In the genomic region with DNA sequence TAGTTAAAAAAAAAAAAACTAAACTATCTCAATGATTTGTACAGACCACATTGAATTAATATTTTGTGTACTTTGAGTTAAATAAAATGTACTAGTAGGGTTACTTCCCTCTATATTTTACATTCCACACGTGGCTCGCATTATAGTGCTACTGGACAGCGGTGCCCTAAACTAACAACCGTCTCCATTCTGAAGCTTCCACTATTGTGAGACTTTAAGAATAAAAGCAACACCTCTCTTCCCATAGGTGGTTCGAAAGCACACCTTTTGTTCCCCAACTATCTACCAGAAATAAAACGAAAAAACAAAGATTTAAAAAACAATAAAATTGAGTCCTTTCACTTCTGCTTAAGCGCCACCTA, we compare ENCODE assay signal across 8 cellular contexts. TPM values are rescaled to one million over a fixed set of nuclear protein-coding genes. Genes with fewer than 3 reads are reported as not detected.
A peak's percentile ranks its signal among the peaks of the same experiment; 100 is the strongest.
DNase-seq lines count a peak whose midpoint lies in the region; ATAC-seq and TF ChIP-seq lines count a peak whose summit lies in the region.

No MANE protein-coding gene starts in this region.

- H3K27ac ChIP-seq in liver (ENCODE audit: low read depth in 1 of 2, low read length in 2 of 2) (peak overlapping the region in 1 of 2 donors; percentile 84), upper lobe of right lung (peak overlapping the region; percentile 93)

- intact Hi-C loops in upper lobe of right lung (cut with DNase I): no loop called here

- TF ChIP-seq CTCF in HFF-Myc (IDR thresholded peaks at IDR 0.05; ENCODE audit: low read depth, low read length, missing control alignments) (no peak), astrocyte of the cerebellum (IDR thresholded peaks at IDR 0.05; ENCODE audit: low read depth, low read length, missing control alignments) (no peak), liver (IDR thresholded peaks at IDR 0.05; ENCODE audit: low read depth, low read length, missing input control) (no peak), upper lobe of right lung (IDR thresholded peaks at IDR 0.05) (no peak)

- 21% methylated on average over 7 of the region's 7 CpGs for WGBS in liver

- H3K9ac ChIP-seq in liver (ENCODE audit: low read depth in 1 of 2, low read length in 2 of 2): peak overlapping the region; percentile 4 to 79

- in situ Hi-C loops in astrocyte of the cerebellum (cut with HindIII; ENCODE audit: low sequenced_read_pairs): no loop called here

- H3K27me3 ChIP-seq in liver (ENCODE audit: control insufficient read depth in 4 of 4, insufficient read depth in 4 of 4, low read length in 3 of 4) (no peaks in the 10 kb centered on the region), upper lobe of right lung (no peaks in the 10 kb centered on the region)

- H3K36me3 ChIP-seq in liver (ENCODE audit: control insufficient read depth in 4 of 4, insufficient read depth in 3 of 4, low read depth in 1 of 4, low read length in 3 of 4) (peaks cover 0 to 4% (median 0%) of the 10 kb centered on the region in 4 donors), upper lobe of right lung (no peaks in the 10 kb centered on the region)

- no peaks in the 10 kb centered on the region for H3K9me3 ChIP-seq in liver (ENCODE audit: control insufficient read depth in 4 of 4, low read length in 3 of 4)
- H3K9me3 ChIP-seq in upper lobe of right lung: no peaks in the 10 kb centered on the region

- H3K4me3 ChIP-seq in HFF-Myc (replicated peaks; ENCODE audit: low read depth, low read length): peak overlapping the region; percentile 95
- peak overlapping the region; percentile 83 for H3K4me3 ChIP-seq in astrocyte of the cerebellum (ENCODE audit: low read depth, low read length)
- H3K4me3 ChIP-seq in liver (ENCODE audit: low read depth in 1 of 3, low read length in 3 of 3): peak overlapping the region; percentile 61 to 96 (median 80)
- peak overlapping the region; percentile 95 for H3K4me3 ChIP-seq in upper lobe of right lung

- TF ChIP-seq RAD21 in liver (IDR thresholded peaks at IDR 0.05): no peak

- DNase-seq in A172 (ENCODE audit: low spot score) (peak; percentile 14), HFF-Myc (ENCODE audit: extremely low read depth, low read depth) (no peak), astrocyte of the cerebellum (ENCODE audit: low read depth) (no peak), upper lobe of right lung (no peak), hepatic stellate cell (ENCODE audit: low spot score) (no peak)

- no peak for ATAC-seq in upper lobe of right lung
- no peak for ATAC-seq in GM21619 (IDR thresholded peaks at IDR 0.05; ENCODE audit: unreplicated experiment)
- ATAC-seq in GM18868 (IDR thresholded peaks at IDR 0.05; ENCODE audit: unreplicated experiment): no peak

- H3K4me1 ChIP-seq in liver (ENCODE audit: control insufficient read depth in 4 of 4, insufficient read depth in 4 of 4, low read length in 3 of 4): peaks cover 8 to 25% (median 18%) of the 10 kb centered on the region in 4 donors
- peaks cover 16% of the 10 kb centered on the region for H3K4me1 ChIP-seq in upper lobe of right lung

TF ChIP-seq in liver, 16 proteins besides CTCF, POLR2A, EP300 and RAD21:
- no peak for TF ChIP-seq YY1 (IDR thresholded peaks at IDR 0.05)
- TF ChIP-seq NR2F2 (IDR thresholded peaks at IDR 0.05): no peak
- TF ChIP-seq, protein P1, sequence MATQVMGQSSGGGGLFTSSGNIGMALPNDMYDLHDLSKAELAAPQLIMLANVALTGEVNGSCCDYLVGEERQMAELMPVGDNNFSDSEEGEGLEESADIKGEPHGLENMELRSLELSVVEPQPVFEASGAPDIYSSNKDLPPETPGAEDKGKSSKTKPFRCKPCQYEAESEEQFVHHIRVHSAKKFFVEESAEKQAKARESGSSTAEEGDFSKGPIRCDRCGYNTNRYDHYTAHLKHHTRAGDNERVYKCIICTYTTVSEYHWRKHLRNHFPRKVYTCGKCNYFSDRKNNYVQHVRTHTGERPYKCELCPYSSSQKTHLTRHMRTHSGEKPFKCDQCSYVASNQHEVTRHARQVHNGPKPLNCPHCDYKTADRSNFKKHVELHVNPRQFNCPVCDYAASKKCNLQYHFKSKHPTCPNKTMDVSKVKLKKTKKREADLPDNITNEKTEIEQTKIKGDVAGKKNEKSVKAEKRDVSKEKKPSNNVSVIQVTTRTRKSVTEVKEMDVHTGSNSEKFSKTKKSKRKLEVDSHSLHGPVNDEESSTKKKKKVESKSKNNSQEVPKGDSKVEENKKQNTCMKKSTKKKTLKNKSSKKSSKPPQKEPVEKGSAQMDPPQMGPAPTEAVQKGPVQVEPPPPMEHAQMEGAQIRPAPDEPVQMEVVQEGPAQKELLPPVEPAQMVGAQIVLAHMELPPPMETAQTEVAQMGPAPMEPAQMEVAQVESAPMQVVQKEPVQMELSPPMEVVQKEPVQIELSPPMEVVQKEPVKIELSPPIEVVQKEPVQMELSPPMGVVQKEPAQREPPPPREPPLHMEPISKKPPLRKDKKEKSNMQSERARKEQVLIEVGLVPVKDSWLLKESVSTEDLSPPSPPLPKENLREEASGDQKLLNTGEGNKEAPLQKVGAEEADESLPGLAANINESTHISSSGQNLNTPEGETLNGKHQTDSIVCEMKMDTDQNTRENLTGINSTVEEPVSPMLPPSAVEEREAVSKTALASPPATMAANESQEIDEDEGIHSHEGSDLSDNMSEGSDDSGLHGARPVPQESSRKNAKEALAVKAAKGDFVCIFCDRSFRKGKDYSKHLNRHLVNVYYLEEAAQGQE (IDR thresholded peaks at IDR 0.05): peak; percentile 94

RNA-seq across cellular contexts. Expression of a gene that starts 0.4 kb away (rescaled TPM):
- 38.4 and 53.6 TPM in 2 replicates for total RNA-seq in A172 (2014; rRNA removed; shearing (Covaris generic))
- total RNA-seq in liver (10 to 100 TPM; 50.5 to 88.6 TPM), upper lobe of right lung (94.4 TPM)
- polyA plus RNA-seq in liver: 10 to 100 TPM; 18.9 to 36.6 TPM

RNA-seq across cellular contexts. Expression of a gene that starts 46.5 kb away (rescaled TPM):
- total RNA-seq in A172 (2014; rRNA removed; shearing (Covaris generic)): 161 and 204 TPM in 2 replicates
- total RNA-seq in liver (10 to 100 TPM; 39.8 to 61.6 TPM), upper lobe of right lung (76.5 TPM)
- 10 to 100 TPM; 23.0 to 28.6 TPM for polyA plus RNA-seq in liver
